Comparison of ENCODE assay signal across 11 cellular contexts in genomic region chr12:123119808-123120207, GRCh38. TPM values are rescaled to one million over a fixed set of nuclear protein-coding genes. Genes with fewer than 3 reads are reported as not detected.
DNase-seq lines count a peak whose midpoint lies in the region; ATAC-seq and TF ChIP-seq lines count a peak whose summit lies in the region.
"Had no signal": no experiment of that assay in that cellular context is flagged by ENCODE, and none has a peak within 500 bp of the region (broad histone marks: within the 10 kb centered on the region; RNA-seq: fewer than 3 reads in every experiment).

No MANE protein-coding gene starts in this region.

- peak; percentile 30 for DNase-seq in activated T-cell treated with anti-CD3 and anti-CD28 coated beads for 1 hour (ENCODE audit: low read depth)
- DNase-seq in stimulated activated CD8-positive, alpha-beta memory T cell treated with anti-CD3 and anti-CD28 coated beads, Interleukin-4, amount 100 ng/mL, for 48 hours, result peak; percentile 60
- DNase-seq in Ammon's horn (ENCODE audit: low spot score), result no peak
- no peak for DNase-seq in lower lobe of right lung
- DNase-seq in Right ventricle myocardium superior, result no peak
- DNase-seq in GOT3 (lab: John Stamatoyannopoulos, UW), result no peak
- DNase-seq: SK-N-SH had no signal

- intact Hi-C loops in lower lobe of right lung (cut with DNase I) (no loop called here), Right ventricle myocardium superior (cut with DNase I) (no loop called here)

- H3K9me3 ChIP-seq in lower lobe of right lung, result no peaks in the 10 kb centered on the region
- H3K9me3 ChIP-seq: prostate gland, SK-N-SH had no signal

- H3K36me3 ChIP-seq in lower lobe of right lung, result no peaks in the 10 kb centered on the region
- H3K36me3 ChIP-seq: prostate gland had no signal

- peak; percentile 86 for ATAC-seq in GM19395 (IDR thresholded peaks at IDR 0.05; ENCODE audit: unreplicated experiment)
- peak; percentile 65 for ATAC-seq in HG03196 (IDR thresholded peaks at IDR 0.05; ENCODE audit: unreplicated experiment)
- no peak for ATAC-seq in lower lobe of right lung
- no peak for ATAC-seq in Right ventricle myocardium superior (ENCODE audit: poor library complexity)

- no peak for TF ChIP-seq CTCF in lower lobe of right lung (IDR thresholded peaks at IDR 0.05)

- H3K4me1 ChIP-seq in lower lobe of right lung, result peaks cover 27% of the 10 kb centered on the region
- H3K4me1 ChIP-seq: prostate gland had no signal

- no peak overlapping the region for H3K27ac ChIP-seq in lower lobe of right lung
- H3K27ac ChIP-seq: epithelial cell of prostate, prostate gland had no signal

- no peak overlapping the region for H3K4me3 ChIP-seq in lower lobe of right lung
- H3K4me3 ChIP-seq: prostate gland had no signal

- no peaks in the 10 kb centered on the region for H3K27me3 ChIP-seq in lower lobe of right lung (ENCODE audit: low read depth)

RNA-seq across cellular contexts. Expression of gene PITPNM2, which starts 31.1 kb away (rescaled TPM):
- total RNA-seq in lower lobe of right lung (29.9 TPM), Right ventricle myocardium superior (17.0 TPM)

Comparison
In these comparisons a context has a peak if more than half of its experiments do, and no peak if none do; other contexts are left out.
1. ATAC-seq: peak in GM19395 (single experiment) and HG03196 (single experiment); none in lower lobe of right lung (0 of 2) and Right ventricle myocardium superior (single experiment).
2. DNase-seq: peak in activated T-cell treated with anti-CD3 and anti-CD28 coated beads for 1 hour (single experiment) and stimulated activated CD8-positive, alpha-beta memory T cell treated with anti-CD3 and anti-CD28 coated beads, Interleukin-4, amount 100 ng/mL, for 48 hours (single experiment); none in Ammon's horn (single experiment), lower lobe of right lung (single experiment), Right ventricle myocardium superior (single experiment) and GOT3 (single experiment).